ENCODE assay signal across 10 cellular contexts in genomic region chr17:76145231-76146052, GRCh38. TPM values are rescaled to one million over a fixed set of nuclear protein-coding genes. Genes with fewer than 3 reads are reported as not detected.
A peak's percentile ranks its signal among the peaks of the same experiment; 100 is the strongest.
DNase-seq lines count a peak whose midpoint lies in the region; ATAC-seq lines count a peak whose summit lies in the region.
"Had no signal": no experiment of that assay in that cellular context is flagged by ENCODE, and none has a peak within 500 bp of the region (broad histone marks: within the 10 kb centered on the region; RNA-seq: fewer than 3 reads in every experiment).

No MANE protein-coding gene starts in this region.

- H3K4me3 Mint-ChIP-seq in activated T-helper 2 cell treated with anti-CD3 and anti-CD28 coated beads, Interferon-gamma antibody, Interleukin-2, Interleukin-4, amounts not matched to agents 10 μg/mL and 5 μg/mL and 100 μg/mL, durations not matched to agents 14 hours and 24 hours and 36 hours (ENCODE audit: low read depth): peak overlapping the region; percentile 52

- H3K4me1 Mint-ChIP-seq in activated T-helper 2 cell treated with anti-CD3 and anti-CD28 coated beads, Interferon-gamma antibody, Interleukin-2, Interleukin-4, amounts not matched to agents 10 μg/mL and 5 μg/mL and 100 μg/mL, durations not matched to agents 14 hours and 24 hours and 36 hours (ENCODE audit: low read depth): peaks cover 47% of the 10 kb centered on the region

- peaks cover 4% of the 10 kb centered on the region for H3K27me3 Mint-ChIP-seq in activated T-helper 2 cell treated with anti-CD3 and anti-CD28 coated beads, Interferon-gamma antibody, Interleukin-2, Interleukin-4, amounts not matched to agents 10 μg/mL and 5 μg/mL and 100 μg/mL, durations not matched to agents 14 hours and 24 hours and 36 hours (ENCODE audit: low read depth)

- intact Hi-C loops in activated T-helper 2 cell treated with anti-CD3 and anti-CD28 coated beads, Interferon-gamma antibody, Interleukin-2, Interleukin-4, amounts not matched to agents 10 μg/mL and 5 μg/mL and 100 μg/mL, durations not matched to agents 14 hours and 24 hours and 36 hours (cut with micrococcal nuclease): no loop called here
- intact Hi-C loops in sciatic nerve (cut with DNase I): no loop called here

- DNase-seq in DMS53 treated with DMSO at 0.1 percent for 48 hours (lab: John Stamatoyannopoulos, UW; ENCODE audit: unreplicated experiment) (peak; percentile 92), NCI-H2196 (lab: John Stamatoyannopoulos, UW; ENCODE audit: unreplicated experiment) (peak; percentile 92), sciatic nerve (ENCODE audit: low spot score) (peak; percentile 57), DMS114 treated with DMSO at 0.1 percent for 48 hours (lab: John Stamatoyannopoulos, UW; ENCODE audit: unreplicated experiment) (no peak), NCI-H1694 treated with DMSO at 0.1 percent for 48 hours (lab: John Stamatoyannopoulos, UW) (no peak)
- peak; percentile 28 for DNase-seq in activated T-helper 2 cell treated with anti-CD3 and anti-CD28 coated beads, Interferon-gamma antibody, Interleukin-2, Interleukin-4, amounts not matched to agents 10 μg/mL and 5 μg/mL and 100 μg/mL, durations not matched to agents 14 hours and 24 hours and 36 hours (ENCODE audit: low spot score)

- H3K36me3 Mint-ChIP-seq in activated T-helper 2 cell treated with anti-CD3 and anti-CD28 coated beads, Interferon-gamma antibody, Interleukin-2, Interleukin-4, amounts not matched to agents 10 μg/mL and 5 μg/mL and 100 μg/mL, durations not matched to agents 14 hours and 24 hours and 36 hours (ENCODE audit: low read depth): peaks cover 11% of the 10 kb centered on the region

- H3K9me3 Mint-ChIP-seq in activated T-helper 2 cell treated with anti-CD3 and anti-CD28 coated beads, Interferon-gamma antibody, Interleukin-2, Interleukin-4, amounts not matched to agents 10 μg/mL and 5 μg/mL and 100 μg/mL, durations not matched to agents 14 hours and 24 hours and 36 hours: no peaks in the 10 kb centered on the region

- ATAC-seq in sciatic nerve (no peak), HG02981 (IDR thresholded peaks at IDR 0.05; ENCODE audit: unreplicated experiment) (no peak), GM18517 (IDR thresholded peaks at IDR 0.05; ENCODE audit: unreplicated experiment) (no peak)
- ATAC-seq: left lung had no signal

- peak overlapping the region; percentile 88 for H3K27ac Mint-ChIP-seq in activated T-helper 2 cell treated with anti-CD3 and anti-CD28 coated beads, Interferon-gamma antibody, Interleukin-2, Interleukin-4, amounts not matched to agents 10 μg/mL and 5 μg/mL and 100 μg/mL, durations not matched to agents 14 hours and 24 hours and 36 hours

RNA-seq across cellular contexts. Expression of gene FOXJ1, which starts 4.4 kb away (rescaled TPM):
- total RNA-seq in activated T-helper 2 cell treated with anti-CD3 and anti-CD28 coated beads, Interferon-gamma antibody, Interleukin-2, Interleukin-4, amounts not matched to agents 10 μg/mL and 5 μg/mL and 100 μg/mL, durations not matched to agents 14 hours and 24 hours and 36 hours: 0.11 TPM in 2 replicates
- total RNA-seq in sciatic nerve: 0.40 TPM
- total RNA-seq: IMR-90 had no signal

RNA-seq across cellular contexts. Expression of gene EXOC7, which starts 41.9 kb away (rescaled TPM):
- total RNA-seq in activated T-helper 2 cell treated with anti-CD3 and anti-CD28 coated beads, Interferon-gamma antibody, Interleukin-2, Interleukin-4, amounts not matched to agents 10 μg/mL and 5 μg/mL and 100 μg/mL, durations not matched to agents 14 hours and 24 hours and 36 hours: 103 and 110 TPM in 2 replicates
- 125 TPM for total RNA-seq in sciatic nerve

Comparison
In these comparisons a context has a peak if more than half of its experiments do, and no peak if none do; other contexts are left out.
1. DNase-seq: peak in DMS53 treated with DMSO at 0.1 percent for 48 hours (single experiment), NCI-H2196 (single experiment), activated T-helper 2 cell treated with anti-CD3 and anti-CD28 coated beads, Interferon-gamma antibody, Interleukin-2, Interleukin-4, amounts not matched to agents 10 μg/mL and 5 μg/mL and 100 μg/mL, durations not matched to agents 14 hours and 24 hours and 36 hours (single experiment) and sciatic nerve (single experiment); none in DMS114 treated with DMSO at 0.1 percent for 48 hours (single experiment) and NCI-H1694 treated with DMSO at 0.1 percent for 48 hours (single experiment).